Comparison of ENCODE assay signal across 8 cellular contexts in genomic region chr1:65310078-65310587, GRCh38. TPM values are rescaled to one million over a fixed set of nuclear protein-coding genes. Genes with fewer than 3 reads are reported as not detected.
A peak's percentile ranks its signal among the peaks of the same experiment; 100 is the strongest.
DNase-seq lines count a peak whose midpoint lies in the region; ATAC-seq, FAIRE-seq and TF ChIP-seq lines count a peak whose summit lies in the region.

No MANE protein-coding gene starts in this region.

- CTCF ChIA-PET in RWPE1 (lab: Yijun Ruan, JAX) = interaction anchor here (0.6 to 0.9 kb wide), 3 partner anchors 228 to 421 kb away, joined by 3 to 4 read pairs (median 3); no protein-coding TSS in a partner anchor

- H3K9ac ChIP-seq in colonic mucosa (ENCODE audit: low read depth in 2 of 2, low read length in 2 of 2) = no peak overlapping the region

- no peak for TF ChIP-seq POLR2A in GM12891 (IDR thresholded peaks at IDR 0.05; ENCODE audit: low read depth, low read length)

- no peaks in the 10 kb centered on the region for H3K4me1 ChIP-seq in colonic mucosa

- DNase-seq in NCI-H2227 (lab: John Stamatoyannopoulos, UW; ENCODE audit: unreplicated experiment) (peak; percentile 89), colonic mucosa (no peak), myocyte (ENCODE audit: low read depth) (peak; percentile 72), RWPE1 (ENCODE audit: low spot score) (no peak), NAMALWA (ENCODE audit: low spot score) (no peak), GM12891 (ENCODE audit: insufficient read length, low spot score) (no peak)

- H3K27ac ChIP-seq in colonic mucosa (no peak overlapping the region), RWPE1 (no peak overlapping the region)

- no peaks in the 10 kb centered on the region for H3K9me3 ChIP-seq in colonic mucosa

- intact Hi-C loops in colonic mucosa (cut with DNase I) = no loop called here

- H3K4me3 ChIP-seq in colonic mucosa = peak overlapping the region; percentile 31

- TF ChIP-seq CTCF in colonic mucosa (IDR thresholded peaks at IDR 0.05) (no peak), RWPE1 (conservative IDR thresholded peaks at IDR 0.05; ENCODE audit: low read depth) (no peak)

- ATAC-seq in GM18519 (IDR thresholded peaks at IDR 0.05; ENCODE audit: low FRiP score, unreplicated experiment) (peak; percentile 8), GM21786 (IDR thresholded peaks at IDR 0.05; ENCODE audit: unreplicated experiment) (no peak)

- POLR2A ChIA-PET in RWPE1 (lab: Yijun Ruan, JAX; ENCODE audit: low non-redundant PET) = interaction anchor here (0.7 kb wide), 1 partner anchor 56 kb away, joined by 9 read pairs; no protein-coding TSS in a partner anchor

- no peak for FAIRE-seq in GM12891 (lab: Jason Lieb, UNC)

- H3K27me3 ChIP-seq in colonic mucosa = no peaks in the 10 kb centered on the region

- no peaks in the 10 kb centered on the region for H3K36me3 ChIP-seq in colonic mucosa

TF ChIP-seq in GM12891, 5 proteins besides CTCF, POLR2A, EP300 and RAD21:
- TF ChIP-seq PAX5 (IDR thresholded peaks at IDR 0.05; ENCODE audit: insufficient read depth, low read length, severe bottlenecking) = no peak
- TF ChIP-seq POLR2AphosphoS5 (IDR thresholded peaks at IDR 0.05; ENCODE audit: low read depth, low read length) = no peak
- TF ChIP-seq SPI1 (IDR thresholded peaks at IDR 0.05; ENCODE audit: low read depth, low read length) = no peak
- TF ChIP-seq POU2F2 (IDR thresholded peaks at IDR 0.05; ENCODE audit: low read depth, low read length) = no peak
- TF ChIP-seq TAF1 (IDR thresholded peaks at IDR 0.05; ENCODE audit: low read depth, low read length) = no peak

RNA-seq across cellular contexts. Expression of gene DNAJC6, which starts 0.8 kb away (rescaled TPM):
- total RNA-seq in colonic mucosa = 1 to 10 TPM; 1.3 to 2.2 TPM
- total RNA-seq in myocyte = 3.0 and 6.6 TPM in 2 replicates
- 4.3 TPM for polyA plus RNA-seq in myocyte (2012)
- polyA plus RNA-seq in GM12891 (2012; ENCODE audit: low read depth, missing spikeins) = 0.14 TPM

Comparison
In these comparisons a context has a peak if more than half of its experiments do, and no peak if none do; other contexts are left out.
1. DNase-seq: peak in NCI-H2227 (single experiment) and myocyte (single experiment); none in colonic mucosa (single experiment), RWPE1 (single experiment), NAMALWA (single experiment) and GM12891 (single experiment).